Comparison of ENCODE assay signal across 15 cellular contexts in the genomic region with DNA sequence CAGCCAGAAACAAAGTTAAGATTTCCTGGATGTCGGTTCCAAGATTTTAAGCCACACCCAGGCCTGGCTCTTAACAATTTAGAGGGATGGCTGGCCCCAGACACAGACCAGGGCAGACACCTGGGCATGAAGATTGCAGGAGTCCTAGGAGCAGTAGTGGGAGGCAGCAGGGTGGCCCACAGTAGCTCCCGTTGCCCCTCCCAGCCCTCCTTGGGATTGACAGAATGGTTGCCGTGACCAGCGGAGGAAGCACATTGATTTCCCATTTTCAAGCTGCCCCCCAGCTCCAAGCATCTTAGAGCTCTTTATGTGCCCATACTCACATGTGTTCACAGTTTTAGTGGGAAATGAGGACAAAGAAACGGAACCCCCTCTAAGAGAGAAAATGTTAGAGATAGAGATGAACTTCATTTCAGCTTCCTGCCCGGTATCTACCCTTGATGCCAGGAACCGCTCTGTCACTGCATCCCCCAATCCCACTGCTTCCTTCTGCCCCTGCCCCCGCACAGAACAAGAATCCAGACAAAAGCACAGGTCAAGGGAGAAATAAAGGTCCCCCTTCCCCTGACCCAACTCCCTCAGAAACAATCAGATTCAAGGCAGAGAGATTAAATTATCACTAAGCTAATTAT.
A peak's percentile ranks its signal among the peaks of the same experiment; 100 is the strongest.
DNase-seq lines count a peak whose midpoint lies in the region; TF ChIP-seq lines count a peak whose summit lies in the region.
"Had no signal": no experiment of that assay in that cellular context is flagged by ENCODE, and none has a peak within 500 bp of the region (broad histone marks: within the 10 kb centered on the region; RNA-seq: fewer than 3 reads in every experiment).

No MANE protein-coding gene starts in this region.

- CTCF ChIA-PET in HEK293T (lab: Yijun Ruan, JAX), result interaction anchor here (1.4 kb wide), 1 partner anchor 12 kb away, joined by 3 read pairs; no protein-coding TSS in a partner anchor

- in situ Hi-C loops in brain microvascular endothelial cell (cut with HindIII; ENCODE audit: low pct_ligation_motif_present, low sequenced_read_pairs), result no loop called here

- peak overlapping the region; percentile 55 for H2AFZ ChIP-seq in smooth muscle cell (ENCODE audit: low read depth)
- H2AFZ ChIP-seq: PC-9 had no signal

- H3K27ac ChIP-seq in WERI-Rb-1 (no peak overlapping the region), iPS-20b (ENCODE audit: low read length) (no peak overlapping the region), smooth muscle cell (ENCODE audit: low read depth) (no peak overlapping the region), brain microvascular endothelial cell (no peak overlapping the region)
- H3K27ac ChIP-seq: 22Rv1; BLaER1 treated with 17β-estradiol and CSF1 and Interleukin-3, amounts not matched to agents 10 nM and 100 nM; PC-9; SK-N-MC had no signal

- H3K9me3 ChIP-seq in WERI-Rb-1 (ENCODE audit: severe bottlenecking) (no peaks in the 10 kb centered on the region), iPS-20b (ENCODE audit: insufficient read depth, low read depth, low read length) (no peaks in the 10 kb centered on the region), smooth muscle cell (replicated peaks; ENCODE audit: low read depth) (no peaks in the 10 kb centered on the region)
- H3K9me3 ChIP-seq: BLaER1 treated with 17β-estradiol and CSF1 and Interleukin-3, amounts not matched to agents 10 nM and 100 nM had no signal

- H3K36me3 ChIP-seq in WERI-Rb-1 (no peaks in the 10 kb centered on the region), iPS-20b (ENCODE audit: insufficient read depth, low read depth, low read length) (no peaks in the 10 kb centered on the region), smooth muscle cell (ENCODE audit: low read depth) (no peaks in the 10 kb centered on the region), brain microvascular endothelial cell (replicated peaks) (no peaks in the 10 kb centered on the region)
- H3K36me3 ChIP-seq: BLaER1 treated with 17β-estradiol and CSF1 and Interleukin-3, amounts not matched to agents 10 nM and 100 nM had no signal

- no peaks in the 10 kb centered on the region for H4K20me1 ChIP-seq in smooth muscle cell (ENCODE audit: low read depth)
- H4K20me1 ChIP-seq: BLaER1 treated with 17β-estradiol and CSF1 and Interleukin-3, amounts not matched to agents 10 nM and 100 nM had no signal

- 35% methylated on average over 8 of the region's 8 CpGs for WGBS in smooth muscle cell (ENCODE audit: low lambda C conversion rate)

- H3K4me3 ChIP-seq in WERI-Rb-1 (ENCODE audit: low read depth, low read length), result peak overlapping the region; percentile 25
- H3K4me3 ChIP-seq in iPS-20b (ENCODE audit: low read length), result peak overlapping the region; percentile 31; the same call in 1 of the 2 replicates
- H3K4me3 ChIP-seq in smooth muscle cell, result no peak overlapping the region
- H3K4me3 ChIP-seq in brain microvascular endothelial cell (ENCODE audit: low read depth, low read length), result no peak overlapping the region
- H3K4me3 ChIP-seq: BLaER1 treated with 17β-estradiol and CSF1 and Interleukin-3, amounts not matched to agents 10 nM and 100 nM; PC-9; SK-N-MC had no signal

- peak overlapping the region; percentile 17 for H3K4me2 ChIP-seq in smooth muscle cell
- H3K4me2 ChIP-seq: BLaER1 treated with 17β-estradiol and CSF1 and Interleukin-3, amounts not matched to agents 10 nM and 100 nM; PC-9 had no signal

- TF ChIP-seq CTCF in WERI-Rb-1 (IDR thresholded peaks at IDR 0.05; ENCODE audit: low read depth, low read length) (no peak), smooth muscle cell (IDR thresholded peaks at IDR 0.05; ENCODE audit: borderline replicate concordance, insufficient read depth, poor library complexity, severe bottlenecking) (no peak), brain microvascular endothelial cell (IDR thresholded peaks at IDR 0.05; ENCODE audit: low read depth, low read length, missing control alignments) (no peak)

- H3K4me1 ChIP-seq in iPS-20b (ENCODE audit: insufficient read depth, low read length), result peaks cover 13% of the 10 kb centered on the region; the same call in 1 of the 2 replicates
- H3K4me1 ChIP-seq in smooth muscle cell (ENCODE audit: low read depth), result peaks cover 21% of the 10 kb centered on the region
- H3K4me1 ChIP-seq: BLaER1 treated with 17β-estradiol and CSF1 and Interleukin-3, amounts not matched to agents 10 nM and 100 nM had no signal

- H3F3A ChIP-seq in smooth muscle cell (ENCODE audit: low read depth), result peaks cover 7% of the 10 kb centered on the region

- POLR2A ChIA-PET in HEK293T (lab: Yijun Ruan, JAX), result no interaction called here

- DNase-seq in NCI-H82 (lab: John Stamatoyannopoulos, UW) (peak; percentile 67), NCI-H82 treated with DMSO at 0.1 percent for 48 hours (lab: John Stamatoyannopoulos, UW; ENCODE audit: unreplicated experiment) (no peak), WERI-Rb-1 (no peak), smooth muscle cell (lab: John Stamatoyannopoulos, UW; ENCODE audit: unreplicated experiment) (no peak), brain microvascular endothelial cell (no peak), HEK293T (ENCODE audit: extremely low spot score) (no peak), HUDEP-2 (lab: John Stamatoyannopoulos, UW; ENCODE audit: unreplicated experiment in 76 of 76) (no peak)
- DNase-seq: MV-4-11, NCI-H1417 treated with DMSO at 0.1 percent for 48 hours, NCI-H2029, PC-9 had no signal

- H3K9ac ChIP-seq in iPS-20b (ENCODE audit: low read depth, low read length) (peak overlapping the region; percentile 3; the same call in 1 of the 2 replicates), smooth muscle cell (ENCODE audit: low read depth) (no peak overlapping the region)
- H3K9ac ChIP-seq: BLaER1 treated with 17β-estradiol and CSF1 and Interleukin-3, amounts not matched to agents 10 nM and 100 nM had no signal

- H3K27me3 ChIP-seq in WERI-Rb-1 (ENCODE audit: insufficient read depth, low read depth, severe bottlenecking) (no peaks in the 10 kb centered on the region), iPS-20b (ENCODE audit: insufficient read depth, low read length) (peaks cover 9% of the 10 kb centered on the region; the same call in 1 of the 2 replicates), smooth muscle cell (ENCODE audit: low read depth) (no peaks in the 10 kb centered on the region), brain microvascular endothelial cell (replicated peaks) (no peaks in the 10 kb centered on the region)

- H3K79me2 ChIP-seq in smooth muscle cell (ENCODE audit: low read depth), result no peaks in the 10 kb centered on the region

TF ChIP-seq in HEK293T, 16 proteins besides CTCF, POLR2A, EP300 and RAD21:
- TF ChIP-seq, protein P1, sequence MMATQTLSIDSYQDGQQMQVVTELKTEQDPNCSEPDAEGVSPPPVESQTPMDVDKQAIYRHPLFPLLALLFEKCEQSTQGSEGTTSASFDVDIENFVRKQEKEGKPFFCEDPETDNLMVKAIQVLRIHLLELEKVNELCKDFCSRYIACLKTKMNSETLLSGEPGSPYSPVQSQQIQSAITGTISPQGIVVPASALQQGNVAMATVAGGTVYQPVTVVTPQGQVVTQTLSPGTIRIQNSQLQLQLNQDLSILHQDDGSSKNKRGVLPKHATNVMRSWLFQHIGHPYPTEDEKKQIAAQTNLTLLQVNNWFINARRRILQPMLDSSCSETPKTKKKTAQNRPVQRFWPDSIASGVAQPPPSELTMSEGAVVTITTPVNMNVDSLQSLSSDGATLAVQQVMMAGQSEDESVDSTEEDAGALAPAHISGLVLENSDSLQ (IDR thresholded peaks at IDR 0.05), result no peak
- TF ChIP-seq FOXK2 (IDR thresholded peaks at IDR 0.05) (no peak), SUZ12 (IDR thresholded peaks at IDR 0.05) (no peak), LEF1 (IDR thresholded peaks at IDR 0.05; ENCODE audit: borderline replicate concordance) (no peak)

Comparison
In these comparisons a context has a peak if more than half of its experiments do, and no peak if none do; other contexts are left out.
1. H3K4me3 ChIP-seq: peak in WERI-Rb-1 (single experiment) and iPS-20b (single experiment); none in smooth muscle cell (single experiment) and brain microvascular endothelial cell (single experiment).